Comparison of ENCODE assay signal across 8 cellular contexts in genomic region chr17:82274134-82275020, GRCh38. TPM values are rescaled to one million over a fixed set of nuclear protein-coding genes. Genes with fewer than 3 reads are reported as not detected.
DNase-seq lines count a peak whose midpoint lies in the region; ATAC-seq and TF ChIP-seq lines count a peak whose summit lies in the region.

No MANE protein-coding gene starts in this region.

- peak overlapping the region; percentile 75 for H3K4me3 ChIP-seq in iPS-18c (ENCODE audit: insufficient read depth, low read depth, low read length)

- H3K9me3 ChIP-seq in iPS-18c (ENCODE audit: control insufficient read depth, insufficient read depth, low read length) = no peaks in the 10 kb centered on the region

- peak overlapping the region; percentile 88 for H3K4me3 Mint-ChIP-seq in activated CD8-positive, alpha-beta T cell treated with anti-CD3 and anti-CD28 coated beads for 36 hours
- H3K4me3 Mint-ChIP-seq in stimulated activated memory B cell treated with anti-CD40 and anti-IgM and Interleukin-4, amounts not matched to agents 10 μg/mL and 1 μg/mL and 100 μg/mL, for 72 hours = peak overlapping the region; percentile 88

- intact Hi-C loops in activated CD8-positive, alpha-beta T cell treated with anti-CD3 and anti-CD28 coated beads for 36 hours (cut with micrococcal nuclease) = no loop called here

- peak; percentile 5 for ATAC-seq in HG03196 (IDR thresholded peaks at IDR 0.05; ENCODE audit: unreplicated experiment)
- no peak for ATAC-seq in activated CD8-positive, alpha-beta T cell treated with anti-CD3 and anti-CD28 coated beads for 36 hours
- no peak for ATAC-seq in stimulated activated memory B cell treated with anti-CD40 and anti-IgM and Interleukin-4, amounts not matched to agents 10 μg/mL and 1 μg/mL and 100 μg/mL, for 72 hours
- no peak for ATAC-seq in GM19452 (IDR thresholded peaks at IDR 0.05; ENCODE audit: unreplicated experiment)

- H3K36me3 Mint-ChIP-seq in activated CD8-positive, alpha-beta T cell treated with anti-CD3 and anti-CD28 coated beads for 36 hours (ENCODE audit: low read depth) = peaks cover 30% of the 10 kb centered on the region
- peaks cover 21% of the 10 kb centered on the region for H3K36me3 Mint-ChIP-seq in stimulated activated memory B cell treated with anti-CD40 and anti-IgM and Interleukin-4, amounts not matched to agents 10 μg/mL and 1 μg/mL and 100 μg/mL, for 72 hours

- POLR2A ChIA-PET in activated CD8-positive, alpha-beta T cell treated with anti-CD3 and anti-CD28 coated beads for 36 hours (lab: Charles Lee) = interaction anchor here (0.6 to 2.7 kb wide), 7 partner anchors 17 to 48 kb away, joined by 3 to 14 read pairs (median 4); no protein-coding TSS in a partner anchor

- CTCF ChIA-PET in activated CD8-positive, alpha-beta T cell treated with anti-CD3 and anti-CD28 coated beads for 36 hours (lab: Charles Lee) = interaction anchor here (0.7 to 1.2 kb wide), 5 partner anchors 9 to 38 kb away, joined by 3 read pairs; no protein-coding TSS in a partner anchor

- TF ChIP-seq CTCF in activated CD8-positive, alpha-beta T cell treated with anti-CD3 and anti-CD28 coated beads for 36 hours (IDR thresholded peaks at IDR 0.05) = no peak

- no peak overlapping the region for H3K27ac Mint-ChIP-seq in activated CD8-positive, alpha-beta T cell treated with anti-CD3 and anti-CD28 coated beads for 36 hours
- peak overlapping the region; percentile 97 for H3K27ac Mint-ChIP-seq in stimulated activated memory B cell treated with anti-CD40 and anti-IgM and Interleukin-4, amounts not matched to agents 10 μg/mL and 1 μg/mL and 100 μg/mL, for 72 hours

- H3K27me3 Mint-ChIP-seq in activated CD8-positive, alpha-beta T cell treated with anti-CD3 and anti-CD28 coated beads for 36 hours = no peaks in the 10 kb centered on the region
- H3K27me3 Mint-ChIP-seq in stimulated activated memory B cell treated with anti-CD40 and anti-IgM and Interleukin-4, amounts not matched to agents 10 μg/mL and 1 μg/mL and 100 μg/mL, for 72 hours = peaks cover 12% of the 10 kb centered on the region

- no peak for DNase-seq in activated CD8-positive, alpha-beta T cell treated with anti-CD3 and anti-CD28 coated beads for 36 hours
- DNase-seq in cerebellum (ENCODE audit: low spot score) (no peak), DMS53 (lab: John Stamatoyannopoulos, UW) (no peak), DMS79 treated with DMSO at 0.1 percent for 48 hours (lab: John Stamatoyannopoulos, UW) (no peak)

- H3K4me1 Mint-ChIP-seq in activated CD8-positive, alpha-beta T cell treated with anti-CD3 and anti-CD28 coated beads for 36 hours (ENCODE audit: low read depth) = peaks cover 35% of the 10 kb centered on the region
- peaks cover 41% of the 10 kb centered on the region for H3K4me1 Mint-ChIP-seq in stimulated activated memory B cell treated with anti-CD40 and anti-IgM and Interleukin-4, amounts not matched to agents 10 μg/mL and 1 μg/mL and 100 μg/mL, for 72 hours

- H3K9me3 Mint-ChIP-seq in activated CD8-positive, alpha-beta T cell treated with anti-CD3 and anti-CD28 coated beads for 36 hours = no peaks in the 10 kb centered on the region
- no peaks in the 10 kb centered on the region for H3K9me3 Mint-ChIP-seq in stimulated activated memory B cell treated with anti-CD40 and anti-IgM and Interleukin-4, amounts not matched to agents 10 μg/mL and 1 μg/mL and 100 μg/mL, for 72 hours

RNA-seq across cellular contexts. Expression of gene CSNK1D, which starts 0.9 kb away (rescaled TPM):
- total RNA-seq in activated CD8-positive, alpha-beta T cell treated with anti-CD3 and anti-CD28 coated beads for 36 hours = 10 to 100 TPM; 90.6 to 97.0 TPM
- total RNA-seq in cerebellum = 45.1 TPM

RNA-seq across cellular contexts. Expression of gene CD7, which starts 43.0 kb away (rescaled TPM):
- total RNA-seq in activated CD8-positive, alpha-beta T cell treated with anti-CD3 and anti-CD28 coated beads for 36 hours = 100 to 1,000 TPM; 289 to 292 TPM
- total RNA-seq in cerebellum = not detected

RNA-seq across cellular contexts. Expression of gene SLC16A3, which starts 45.5 kb away (rescaled TPM):
- total RNA-seq in activated CD8-positive, alpha-beta T cell treated with anti-CD3 and anti-CD28 coated beads for 36 hours = 100 to 1,000 TPM; 183 to 193 TPM
- 3.7 TPM for total RNA-seq in cerebellum

RNA-seq across cellular contexts. Expression of gene SECTM1, which starts 59.2 kb away (rescaled TPM):
- under 1 TPM; 0.45 to 0.50 TPM for total RNA-seq in activated CD8-positive, alpha-beta T cell treated with anti-CD3 and anti-CD28 coated beads for 36 hours
- total RNA-seq in cerebellum = 3.4 TPM

Comparison
In these comparisons a context has a peak if more than half of its experiments do, and no peak if none do; other contexts are left out.
1. RNA of gene CD7, which starts 43.0 kb away (total RNA-seq): 289 to 292 TPM in activated CD8-positive, alpha-beta T cell treated with anti-CD3 and anti-CD28 coated beads for 36 hours; not detected in cerebellum (single experiment); every median in the first group is over 100 times any median in the second.
2. RNA of gene SLC16A3, which starts 45.5 kb away (total RNA-seq): 183 to 193 TPM in activated CD8-positive, alpha-beta T cell treated with anti-CD3 and anti-CD28 coated beads for 36 hours; 3.7 TPM in cerebellum (single experiment); every median in the first group is over 10 times any median in the second.